ENCODE assay signal across 1 cellular context in genomic region chr14:70289138-70289537, GRCh38.
TF ChIP-seq lines count a peak whose summit lies in the region.

No MANE protein-coding gene starts in this region.

TF ChIP-seq in K562, 482 proteins besides CTCF, POLR2A, EP300 and RAD21 (continued from another document and continues in another):
- TF ChIP-seq TBP (optimal IDR thresholded peaks at IDR 0.05; ENCODE audit: low read depth, low read length) (no peak), PHB (CRISPR knock-in tag; IDR thresholded peaks at IDR 0.05) (no peak), TCF3 (CRISPR knock-in tag; IDR thresholded peaks at IDR 0.05) (no peak), CTBP1 (IDR thresholded peaks at IDR 0.05; ENCODE audit: borderline replicate concordance) (peak; percentile 75), ZFP1 (CRISPR knock-in tag; IDR thresholded peaks at IDR 0.05) (no peak), ZNF253 (CRISPR knock-in tag; conservative IDR thresholded peaks at IDR 0.05) (no peak), MEIS2 (IDR thresholded peaks at IDR 0.05; ENCODE audit: partially characterized antibody) (peak; percentile 38), KLF6 (CRISPR knock-in tag; IDR thresholded peaks at IDR 0.05; ENCODE audit: borderline replicate concordance) (no peak), MNT (conservative IDR thresholded peaks at IDR 0.05) (no peak), MYBL2 (IDR thresholded peaks at IDR 0.05; ENCODE audit: low read depth) (no peak), MYBL2 (CRISPR knock-in tag; IDR thresholded peaks at IDR 0.05; ENCODE audit: borderline replicate concordance) (no peak), ZBTB11 (CRISPR knock-in tag; IDR thresholded peaks at IDR 0.05) (peak in 2 of 3 experiments; percentile 32 to 81; a peak in 2 of 6 replicates), POLR2AphosphoS2 (IDR thresholded peaks at IDR 0.05; ENCODE audit: low read length) (no peak), BHLHE40 (IDR thresholded peaks at IDR 0.05; ENCODE audit: low read length) (0 out of 2 replicates have a peak, but pooled peaks have one; percentile 53), SMARCB1 (IDR thresholded peaks at IDR 0.05; ENCODE audit: insufficient read length, low read depth) (no peak), FUS (optimal IDR thresholded peaks at IDR 0.05; ENCODE audit: low read depth, low read length) (no peak), ZNF699 (CRISPR knock-in tag; IDR thresholded peaks at IDR 0.05; ENCODE audit: insufficient replicate concordance) (no peak), HDAC1 (IDR thresholded peaks at IDR 0.05) (no peak), SMARCA4 (IDR thresholded peaks at IDR 0.05) (no peak), ZBTB8A (IDR thresholded peaks at IDR 0.05; ENCODE audit: partially characterized antibody) (no peak), ZEB2 (IDR thresholded peaks at IDR 0.05) (no peak), SREBF2 (CRISPR knock-in tag; IDR thresholded peaks at IDR 0.05) (no peak), NUFIP1 (IDR thresholded peaks at IDR 0.05; ENCODE audit: partially characterized antibody) (no peak), TFAP4 (CRISPR knock-in tag; IDR thresholded peaks at IDR 0.05; ENCODE audit: borderline replicate concordance) (no peak), RCOR1 (IDR thresholded peaks at IDR 0.05; ENCODE audit: borderline replicate concordance in 1 of 2, low read depth in 2 of 2, low read length in 2 of 2) (0 out of 4 replicates have a peak, but pooled peaks of 1 of the 2 experiments have one; percentile 57), ASH1L (IDR thresholded peaks at IDR 0.05; ENCODE audit: borderline replicate concordance, low read depth, partially characterized antibody) (no peak), NRF1 (conservative IDR thresholded peaks at IDR 0.05 in 1 of 2, IDR thresholded peaks at IDR 0.05 in 1 of 2) (no peak), PRMT5 (CRISPR knock-in tag; IDR thresholded peaks at IDR 0.05) (no peak), ZNF212 (CRISPR knock-in tag; IDR thresholded peaks at IDR 0.05) (no peak), ZKSCAN3 (CRISPR knock-in tag; IDR thresholded peaks at IDR 0.05) (no peak), MLLT1 (IDR thresholded peaks at IDR 0.05) (peak in 1 of 2 experiments; percentile 58; a peak in 1 of 4 replicates), GTF2E2 (tag; IDR thresholded peaks at IDR 0.05) (no peak), BRF1 (IDR thresholded peaks at IDR 0.05; ENCODE audit: borderline replicate concordance, extremely low read depth, insufficient read length) (no peak), C11orf30 (IDR thresholded peaks at IDR 0.05; ENCODE audit: low read depth) (peak; percentile 76), TBL1XR1 (IDR thresholded peaks at IDR 0.05; ENCODE audit: low read length in 2 of 2) (no peak), CEBPB (tag; IDR thresholded peaks at IDR 0.05) (no peak), CXXC5 (CRISPR knock-in tag; IDR thresholded peaks at IDR 0.05) (0 out of 2 replicates have a peak, but pooled peaks have one; percentile 15), GTF2B (IDR thresholded peaks at IDR 0.05; ENCODE audit: extremely low read depth, insufficient read length) (no peak), NBN (IDR thresholded peaks at IDR 0.05; ENCODE audit: low read depth) (no peak), FOSL1 (tag; conservative IDR thresholded peaks at IDR 0.05) (no peak), DNMT1 (IDR thresholded peaks at IDR 0.05) (no peak), HBP1 (CRISPR knock-in tag; IDR thresholded peaks at IDR 0.05) (no peak), ZNF134 (CRISPR knock-in tag; conservative IDR thresholded peaks at IDR 0.05) (no peak), ZNF766 (CRISPR knock-in tag; conservative IDR thresholded peaks at IDR 0.05) (no peak), MAFG (tag; conservative IDR thresholded peaks at IDR 0.05) (peak; percentile 67), BDP1 (IDR thresholded peaks at IDR 0.05; ENCODE audit: insufficient read depth, insufficient read length) (no peak), MTA3 (IDR thresholded peaks at IDR 0.05; ENCODE audit: borderline replicate concordance) (no peak), FOXA3 (CRISPR knock-in tag; conservative IDR thresholded peaks at IDR 0.05 in 1 of 2, IDR thresholded peaks at IDR 0.05 in 1 of 2) (no peak), LCOR (CRISPR knock-in tag; IDR thresholded peaks at IDR 0.05) (no peak), ZBTB33 (CRISPR knock-in tag; IDR thresholded peaks at IDR 0.05) (no peak), ZNF77 (CRISPR knock-in tag; IDR thresholded peaks at IDR 0.05) (no peak), PCBP1 (IDR thresholded peaks at IDR 0.05; ENCODE audit: low read depth, low read length, poor library complexity, severe bottlenecking) (no peak), ZNF518B (CRISPR knock-in tag; IDR thresholded peaks at IDR 0.05) (no peak), E2F3 (CRISPR knock-in tag; IDR thresholded peaks at IDR 0.05) (no peak), ZNF174 (CRISPR knock-in tag; IDR thresholded peaks at IDR 0.05) (no peak), GABPB2 (CRISPR knock-in tag; conservative IDR thresholded peaks at IDR 0.05) (no peak), CREB5 (CRISPR knock-in tag; IDR thresholded peaks at IDR 0.05) (no peak)
